Comparison of ENCODE assay signal across 22 cellular contexts in genomic region chr20:26243731-26244130, GRCh38.
"Had no signal": no experiment of that assay in that cellular context is flagged by ENCODE, and none has a peak within 500 bp of the region (broad histone marks: within the 10 kb centered on the region; RNA-seq: fewer than 3 reads in every experiment).

No MANE protein-coding gene starts in this region.

- H3K36me3 ChIP-seq: adrenal gland, SJCRH30 had no signal

- ATAC-seq: activated CD8-positive, alpha-beta T cell treated with anti-CD3 and anti-CD28 coated beads, Interleukin-2, amount 10 ng/mL, durations not matched to agents 7 days and 5 days; Panc1; WTC11 had no signal

- H3K27me3 ChIP-seq: adrenal gland, SJCRH30 had no signal

- DNase-seq: activated CD4-positive, alpha-beta T cell treated with anti-CD3 and anti-CD28 coated beads for 48 hours; activated CD4-positive, alpha-beta T cell treated with anti-CD3 and anti-CD28 coated beads, Interleukin-2, amount 50 U/mL, for 4 hours; activated CD4-positive, CD25-positive, alpha-beta regulatory T cell treated with anti-CD3 and anti-CD28 coated beads, Interleukin-2, amount 50 U/mL, for 72 hours; activated CD8-positive, alpha-beta T cell treated with anti-CD3 and anti-CD28 coated beads, Interleukin-2, amount 10 ng/mL, durations not matched to agents 7 days and 5 days; activated effector memory CD4-positive, alpha-beta T cell treated with anti-CD3 and anti-CD28 coated beads, Interleukin-2, amount 50 U/mL, for 16 hours; activated naive CD4-positive, alpha-beta T cell treated with anti-CD3 and anti-CD28 coated beads for 36 hours; activated T-cell treated with anti-CD3 and anti-CD28 coated beads, Interleukin-2, amount 50 U/mL, for 24 hours; adrenal gland; anterior cingulate cortex; caudate nucleus; NCI-H1105 treated with DMSO at 0.1 percent for 48 hours; NCI-H1436 treated with DMSO at 0.1 percent for 48 hours; NCI-H187; NCI-H2081; NCI-H510A treated with DMSO at 0.1 percent for 48 hours; NCI-H69; Right ventricle myocardium superior; SJCRH30 had no signal

- H3K27ac ChIP-seq: adrenal gland, coronary artery, RWPE1, SJCRH30 had no signal

- H3K4me3 ChIP-seq: adrenal gland, coronary artery, SJCRH30 had no signal

- H3K9me3 ChIP-seq: adrenal gland, SJCRH30 had no signal

- H3K4me1 ChIP-seq: adrenal gland, SJCRH30 had no signal
